Comparison of ENCODE assay signal across 32 cellular contexts in genomic region chr14:101383737-101384338, GRCh38.
"Had no signal": no experiment of that assay in that cellular context is flagged by ENCODE, and none has a peak within 500 bp of the region (broad histone marks: within the 10 kb centered on the region; RNA-seq: fewer than 3 reads in every experiment).

No MANE protein-coding gene starts in this region.

- H3K36me3 Mint-ChIP-seq: stimulated activated memory B cell treated with anti-CD40 and anti-IgM and Interleukin-4, amounts not matched to agents 10 μg/mL and 1 μg/mL and 100 μg/mL, for 72 hours; type B pancreatic cell had no signal

- DNase-seq: naive thymus-derived CD8-positive, alpha-beta T cell; nephron progenitor cell; nucleus accumbens; posterior cingulate gyrus; psoas muscle; right cardiac atrium; spleen; stimulated activated CD4-positive, alpha-beta T cell treated with anti-CD3 and anti-CD28 coated beads, Interleukin-12 subunit alpha, Interleukin-12 subunit beta, amount 100 ng/mL, for 4 hours; stimulated activated CD4-positive, alpha-beta T cell treated with anti-CD3 and anti-CD28 coated beads, Interleukin-1b, Interleukin-23, amount 100 ng/mL, for 48 hours; stimulated activated CD4-positive, alpha-beta T cell treated with anti-CD3 and anti-CD28 coated beads, Interleukin-4, amount 100 ng/mL, for 1 hour; stimulated activated CD4-positive, alpha-beta T cell treated with anti-CD3 and anti-CD28 coated beads, Interleukin-4, amount 100 ng/mL, for 4 hours; stimulated activated CD8-positive, alpha-beta memory T cell treated with anti-CD3 and anti-CD28 coated beads, Interleukin-4, amount 100 ng/mL, for 48 hours; stimulated activated naive CD4-positive, alpha-beta T cell; stimulated activated naive CD8-positive, alpha-beta T cell treated with anti-CD3 and anti-CD28 coated beads, Interleukin-15, amount 100 ng/mL, for 72 hours; stimulated activated naive CD8-positive, alpha-beta T cell treated with anti-CD3 and anti-CD28 coated beads, Interleukin-15, Interleukin-2, amounts not matched to agents 100 U/mL and 50 U/mL, for 24 hours; substantia nigra; testis; tibial artery; transverse colon; upper lobe of right lung; uterus had no signal

- H2AFZ ChIP-seq: parathyroid adenoma had no signal

- H3K4me3 ChIP-seq: psoas muscle, skin epidermis, smooth muscle cell, spleen, suprapubic skin, testis, tibial artery, transverse colon, upper lobe of right lung, uterus had no signal

- H3K9me3 ChIP-seq: neutrophil, suprapubic skin, testis had no signal

- H3K79me2 ChIP-seq: parathyroid adenoma had no signal

- H3K4me3 Mint-ChIP-seq: naive thymus-derived CD8-positive, alpha-beta T cell; natural killer cell treated with Interleukin-12 subunit alpha and Interleukin-12 subunit beta and Interleukin-15 and Interleukin-18, amount 100 ng/mL, for 72 hours; nephron progenitor cell; neural crest cell; stimulated activated memory B cell treated with anti-CD40 and anti-IgM and Interleukin-4, amounts not matched to agents 10 μg/mL and 1 μg/mL and 100 μg/mL, for 72 hours; stimulated activated naive CD8-positive, alpha-beta T cell treated with anti-CD3 and anti-CD28 coated beads, Interleukin-15, amount 100 ng/mL, for 72 hours; type B pancreatic cell had no signal

- H3K27ac ChIP-seq: neutrophil, parathyroid adenoma, psoas muscle, skin epidermis, spleen, suprapubic skin, testis, tibial artery, transverse colon, upper lobe of right lung, uterus had no signal

- H3K4me1 Mint-ChIP-seq: naive thymus-derived CD8-positive, alpha-beta T cell; nephron progenitor cell; neural crest cell; stimulated activated memory B cell treated with anti-CD40 and anti-IgM and Interleukin-4, amounts not matched to agents 10 μg/mL and 1 μg/mL and 100 μg/mL, for 72 hours; stimulated activated naive CD8-positive, alpha-beta T cell treated with anti-CD3 and anti-CD28 coated beads, Interleukin-15, amount 100 ng/mL, for 72 hours had no signal

- H3K27me3 ChIP-seq: neutrophil, spleen, suprapubic skin, testis, tibial artery, transverse colon, upper lobe of right lung, uterus had no signal

- H3K27ac Mint-ChIP-seq: naive thymus-derived CD8-positive, alpha-beta T cell; natural killer cell treated with Interleukin-12 subunit alpha and Interleukin-12 subunit beta and Interleukin-15 and Interleukin-18, amount 100 ng/mL, for 72 hours; nephron progenitor cell; progenitor cell of endocrine pancreas; stimulated activated memory B cell treated with anti-CD40 and anti-IgM and Interleukin-4, amounts not matched to agents 10 μg/mL and 1 μg/mL and 100 μg/mL, for 72 hours; stimulated activated naive CD8-positive, alpha-beta T cell treated with anti-CD3 and anti-CD28 coated beads, Interleukin-15, amount 100 ng/mL, for 72 hours; type B pancreatic cell had no signal

- H3K27me3 Mint-ChIP-seq: progenitor cell of endocrine pancreas; stimulated activated memory B cell treated with anti-CD40 and anti-IgM and Interleukin-4, amounts not matched to agents 10 μg/mL and 1 μg/mL and 100 μg/mL, for 72 hours; stimulated activated naive CD8-positive, alpha-beta T cell treated with anti-CD3 and anti-CD28 coated beads, Interleukin-15, amount 100 ng/mL, for 72 hours; type B pancreatic cell had no signal

- H3K4me2 ChIP-seq: smooth muscle cell had no signal

- H3K36me3 ChIP-seq: neutrophil, spleen, suprapubic skin, tibial artery, transverse colon, upper lobe of right lung, uterus had no signal

- ATAC-seq: naive thymus-derived CD8-positive, alpha-beta T cell; natural killer cell treated with Interleukin-12 subunit alpha and Interleukin-12 subunit beta and Interleukin-15 and Interleukin-18, amount 100 ng/mL, for 72 hours; psoas muscle; right cardiac atrium; sciatic nerve; stimulated activated memory B cell treated with anti-CD40 and anti-IgM and Interleukin-4, amounts not matched to agents 10 μg/mL and 1 μg/mL and 100 μg/mL, for 72 hours; stimulated activated naive CD8-positive, alpha-beta T cell treated with anti-CD3 and anti-CD28 coated beads, Interleukin-15, amount 100 ng/mL, for 72 hours; stimulated activated naive CD8-positive, alpha-beta T cell treated with anti-CD3 and anti-CD28 coated beads, Interleukin-15, Interleukin-2, amounts not matched to agents 100 U/mL and 50 U/mL, for 24 hours; upper lobe of right lung had no signal

- H3K4me1 ChIP-seq: parathyroid adenoma, psoas muscle, spleen, suprapubic skin, testis, tibial artery, transverse colon, upper lobe of right lung, uterus had no signal

- H3K9ac ChIP-seq: parathyroid adenoma had no signal
